In genomic region chrX:10011261-10011931, GRCh38 we compare ENCODE assay signal across 10 cellular contexts. TPM values are rescaled to one million over a fixed set of nuclear protein-coding genes. Genes with fewer than 3 reads are reported as not detected.
DNase-seq lines count a peak whose midpoint lies in the region; ATAC-seq and TF ChIP-seq lines count a peak whose summit lies in the region.
"Had no signal": no experiment of that assay in that cellular context is flagged by ENCODE, and none has a peak within 500 bp of the region (broad histone marks: within the 10 kb centered on the region; RNA-seq: fewer than 3 reads in every experiment).

No MANE protein-coding gene starts in this region.

- POLR2A ChIA-PET in CD8-positive, alpha-beta T cell (lab: Charles Lee), result interaction anchor here (0.6 to 1.0 kb wide), 2 partner anchors 100 to 156 kb away, joined by 3 to 4 read pairs; no protein-coding TSS in a partner anchor
- POLR2A ChIA-PET in activated naive CD8-positive, alpha-beta T cell treated with anti-CD3 and anti-CD28 coated beads, Interleukin-2, amount 10 ng/mL, durations not matched to agents 7 days and 5 days (lab: Charles Lee), result interaction anchor here (1.9 to 2.2 kb wide), 2 partner anchors 12 to 99 kb away, joined by 4 to 7 read pairs; no protein-coding TSS in a partner anchor

- H3K27me3 Mint-ChIP-seq in CD8-positive, alpha-beta T cell (ENCODE audit: low read depth), result no peaks in the 10 kb centered on the region
- H3K27me3 Mint-ChIP-seq in activated naive CD8-positive, alpha-beta T cell treated with anti-CD3 and anti-CD28 coated beads, Interleukin-2, amount 10 ng/mL, durations not matched to agents 7 days and 5 days, result peaks cover 11% of the 10 kb centered on the region
- H3K27me3 Mint-ChIP-seq in memory B cell, result no peaks in the 10 kb centered on the region

- TF ChIP-seq POLR2A in erythroblast (IDR thresholded peaks at IDR 0.05; ENCODE audit: low read length), result no peak

- H3K27ac Mint-ChIP-seq in CD8-positive, alpha-beta T cell, result peak overlapping the region; percentile 72
- peak overlapping the region; percentile 37 for H3K27ac Mint-ChIP-seq in activated naive CD8-positive, alpha-beta T cell treated with anti-CD3 and anti-CD28 coated beads, Interleukin-2, amount 10 ng/mL, durations not matched to agents 7 days and 5 days
- peak overlapping the region; percentile 95 for H3K27ac Mint-ChIP-seq in memory B cell

- WGBS in HUES64, result 9% methylated on average over 6 of the region's 10 CpGs

- CTCF ChIA-PET in CD8-positive, alpha-beta T cell (lab: Charles Lee), result interaction anchor here (0.7 to 1.8 kb wide), 5 partner anchors 15 to 108 kb away, joined by 3 to 9 read pairs (median 4); no protein-coding TSS in a partner anchor

- no peak overlapping the region for H3K4me3 Mint-ChIP-seq in CD8-positive, alpha-beta T cell
- peak overlapping the region; percentile 43 for H3K4me3 Mint-ChIP-seq in activated naive CD8-positive, alpha-beta T cell treated with anti-CD3 and anti-CD28 coated beads, Interleukin-2, amount 10 ng/mL, durations not matched to agents 7 days and 5 days
- H3K4me3 Mint-ChIP-seq in memory B cell, result peak overlapping the region; percentile 12

- no peaks in the 10 kb centered on the region for H3K36me3 ChIP-seq in CD8-positive, alpha-beta T cell (ENCODE audit: insufficient read depth, low read length)
- H3K36me3 ChIP-seq in HUES64 (ENCODE audit: insufficient read depth, low read length), result no peaks in the 10 kb centered on the region

- H3K36me3 Mint-ChIP-seq in CD8-positive, alpha-beta T cell, result no peaks in the 10 kb centered on the region
- no peaks in the 10 kb centered on the region for H3K36me3 Mint-ChIP-seq in activated naive CD8-positive, alpha-beta T cell treated with anti-CD3 and anti-CD28 coated beads, Interleukin-2, amount 10 ng/mL, durations not matched to agents 7 days and 5 days
- no peaks in the 10 kb centered on the region for H3K36me3 Mint-ChIP-seq in memory B cell

- no peaks in the 10 kb centered on the region for H3K9me3 ChIP-seq in CD8-positive, alpha-beta T cell (ENCODE audit: low read length)
- H3K9me3 ChIP-seq in HUES64 (ENCODE audit: insufficient read depth, low read depth, low read length), result no peaks in the 10 kb centered on the region

- no peaks in the 10 kb centered on the region for H3K9me3 Mint-ChIP-seq in CD8-positive, alpha-beta T cell
- H3K9me3 Mint-ChIP-seq in activated naive CD8-positive, alpha-beta T cell treated with anti-CD3 and anti-CD28 coated beads, Interleukin-2, amount 10 ng/mL, durations not matched to agents 7 days and 5 days, result no peaks in the 10 kb centered on the region
- no peaks in the 10 kb centered on the region for H3K9me3 Mint-ChIP-seq in memory B cell

- TF ChIP-seq CTCF in CD8-positive, alpha-beta T cell (IDR thresholded peaks at IDR 0.05), result no peak

- intact Hi-C loops in CD8-positive, alpha-beta T cell (cut with DNase I, micrococcal nuclease), result loop anchor here (5.0 to 10.0 kb wide), 3 partner anchors 1103 to 1746 kb away; partner anchors contain the start of genes MSL3 (in 2 of the 2) and HCCS (in 1 of the 2)

- ATAC-seq in CD8-positive, alpha-beta T cell, result no peak
- no peak for ATAC-seq in activated naive CD8-positive, alpha-beta T cell treated with anti-CD3 and anti-CD28 coated beads, Interleukin-2, amount 10 ng/mL, durations not matched to agents 7 days and 5 days (ENCODE audit: low read depth)
- ATAC-seq in memory B cell (ENCODE audit: low read depth), result peak; percentile 30
- no peak for ATAC-seq in GM18517 (IDR thresholded peaks at IDR 0.05; ENCODE audit: unreplicated experiment)

- H3K27ac ChIP-seq in CD8-positive, alpha-beta T cell (ENCODE audit: low read depth, low read length), result no peak overlapping the region
- peak overlapping the region; percentile 50 for H3K27ac ChIP-seq in HUES64 (ENCODE audit: low read depth, low read length)
- H3K27ac ChIP-seq: parathyroid adenoma had no signal

- peaks cover 13% of the 10 kb centered on the region for H3K4me1 ChIP-seq in CD8-positive, alpha-beta T cell (ENCODE audit: insufficient read depth, low read length)
- H3K4me1 ChIP-seq in HUES64 (ENCODE audit: insufficient read depth, low read length), result peaks cover 36% of the 10 kb centered on the region
- H3K4me1 ChIP-seq: parathyroid adenoma had no signal

- no peaks in the 10 kb centered on the region for H3K27me3 ChIP-seq in CD8-positive, alpha-beta T cell (ENCODE audit: insufficient read depth, low read length)
- no peaks in the 10 kb centered on the region for H3K27me3 ChIP-seq in HUES64 (ENCODE audit: insufficient read depth, low read length)

- DNase-seq in CD8-positive, alpha-beta T cell, result no peak
- no peak for DNase-seq in activated naive CD8-positive, alpha-beta T cell treated with anti-CD3 and anti-CD28 coated beads, Interleukin-2, amount 10 ng/mL, durations not matched to agents 7 days and 5 days
- no peak for DNase-seq in memory B cell (ENCODE audit: low spot score in 2 of 2)
- DNase-seq in SIG-M5 (lab: John Stamatoyannopoulos, UW), result no peak
- DNase-seq in erythroblast (lab: John Stamatoyannopoulos, UW), result no peak
- DNase-seq in C1 segment of cervical spinal cord (lab: John Stamatoyannopoulos, UW), result no peak

- peaks cover 23% of the 10 kb centered on the region for H3K4me1 Mint-ChIP-seq in CD8-positive, alpha-beta T cell (ENCODE audit: low read depth)
- peaks cover 20% of the 10 kb centered on the region for H3K4me1 Mint-ChIP-seq in activated naive CD8-positive, alpha-beta T cell treated with anti-CD3 and anti-CD28 coated beads, Interleukin-2, amount 10 ng/mL, durations not matched to agents 7 days and 5 days
- peaks cover 16% of the 10 kb centered on the region for H3K4me1 Mint-ChIP-seq in memory B cell

- no peak overlapping the region for H3K4me3 ChIP-seq in CD8-positive, alpha-beta T cell (ENCODE audit: low read depth, low read length)
- peak overlapping the region; percentile 14; the same call in 1 of the 2 replicates for H3K4me3 ChIP-seq in HUES64 (ENCODE audit: low read length)

- H3K9ac ChIP-seq in HUES64 (ENCODE audit: low read depth, low read length), result peak overlapping the region; percentile 59
- H3K9ac ChIP-seq: parathyroid adenoma had no signal

RNA-seq across cellular contexts. Expression of gene CLDN34, which starts 44.2 kb away (rescaled TPM):
- not detected for total RNA-seq in CD8-positive, alpha-beta T cell
- polyA plus RNA-seq in HUES64 (2013, experiment 1 of 2), result not detected
- polyA plus RNA-seq in HUES64 (2013, experiment 2 of 2), result not detected
- not detected for total RNA-seq in activated naive CD8-positive, alpha-beta T cell treated with anti-CD3 and anti-CD28 coated beads, Interleukin-2, amount 10 ng/mL, durations not matched to agents 7 days and 5 days
- total RNA-seq: fibroblast of villous mesenchyme had no signal

Comparison
In these comparisons a context has a peak if more than half of its experiments do, and no peak if none do; other contexts are left out.
1. H3K27ac Mint-ChIP-seq: peak in every context shown above with its lines; median percentile 95 in memory B cell; 72 in CD8-positive, alpha-beta T cell; 37 in activated naive CD8-positive, alpha-beta T cell treated with anti-CD3 and anti-CD28 coated beads, Interleukin-2, amount 10 ng/mL, durations not matched to agents 7 days and 5 days.